19 cellular contexts compared by ENCODE assay signal in genomic region chr5:179355976-179356968, GRCh38. TPM values are rescaled to one million over a fixed set of nuclear protein-coding genes. Genes with fewer than 3 reads are reported as not detected.
A peak's percentile ranks its signal among the peaks of the same experiment; 100 is the strongest.
DNase-seq lines count a peak whose midpoint lies in the region; ATAC-seq and TF ChIP-seq lines count a peak whose summit lies in the region.
"Had no signal": no experiment of that assay in that cellular context is flagged by ENCODE, and none has a peak within 500 bp of the region (broad histone marks: within the 10 kb centered on the region; RNA-seq: fewer than 3 reads in every experiment).

No MANE protein-coding gene starts in this region.

- no peak for TF ChIP-seq POLR2A in vagina (IDR thresholded peaks at IDR 0.05)

- no peaks in the 10 kb centered on the region for H3K9me3 ChIP-seq in vagina
- H3K9me3 ChIP-seq: MG63, right lobe of liver had no signal

- peak overlapping the region; percentile 87 for H3K27ac ChIP-seq in vagina
- H3K27ac ChIP-seq: PC-9, right lobe of liver had no signal

- peak; percentile 80 for DNase-seq in SIG-M5 treated with dmso at 0.1 percent for 504 hours (lab: John Stamatoyannopoulos, UW; ENCODE audit: unreplicated experiment)
- no peak for DNase-seq in SIG-M5 (lab: John Stamatoyannopoulos, UW)
- DNase-seq in fibroblast of mammary gland (ENCODE audit: low read depth): peak; percentile 85
- DNase-seq in middle frontal gyrus (ENCODE audit: extremely low spot score, low spot score): peak; percentile 8
- no peak for DNase-seq in vagina (ENCODE audit: extremely low spot score in 2 of 2)
- no peak for DNase-seq in activated CD4-positive, alpha-beta T cell treated with anti-CD3 and anti-CD28 coated beads, Interleukin-2, amount 10 ng/mL, durations not matched to agents 24 days and 14 days
- DNase-seq: 8988T; activated T-cell treated with anti-CD3 and anti-CD28 coated beads, Interleukin-2, amount 50 U/mL, for 4 hours; amniotic stem cell; kidney; MG63; NCI-H345; PC-9; right lobe of liver; T-helper 1 cell had no signal

- peaks cover 13% of the 10 kb centered on the region for H3K4me1 ChIP-seq in vagina
- H3K4me1 ChIP-seq: right lobe of liver had no signal

- H3K4me1 Mint-ChIP-seq in activated CD4-positive, alpha-beta T cell treated with anti-CD3 and anti-CD28 coated beads, Interleukin-2, amount 10 ng/mL, durations not matched to agents 24 days and 14 days: no peaks in the 10 kb centered on the region

- H3K27ac Mint-ChIP-seq in activated CD4-positive, alpha-beta T cell treated with anti-CD3 and anti-CD28 coated beads, Interleukin-2, amount 10 ng/mL, durations not matched to agents 24 days and 14 days: no peak overlapping the region
- H3K27ac Mint-ChIP-seq: natural killer cell treated with Interleukin-12 subunit alpha and Interleukin-12 subunit beta and Interleukin-15 and Interleukin-18, amount 100 ng/mL, for 72 hours had no signal

- ATAC-seq in GM19035 (IDR thresholded peaks at IDR 0.05; ENCODE audit: unreplicated experiment) (no peak), HG03460 (IDR thresholded peaks at IDR 0.05; ENCODE audit: unreplicated experiment) (no peak)
- ATAC-seq: activated T-cell treated with anti-CD3 and anti-CD28 coated beads, Interleukin-2, amount 50 U/mL, for 4 hours; natural killer cell treated with Interleukin-12 subunit alpha and Interleukin-12 subunit beta and Interleukin-15 and Interleukin-18, amount 100 ng/mL, for 72 hours had no signal

- H3K9me3 Mint-ChIP-seq in activated CD4-positive, alpha-beta T cell treated with anti-CD3 and anti-CD28 coated beads, Interleukin-2, amount 10 ng/mL, durations not matched to agents 24 days and 14 days: no peaks in the 10 kb centered on the region
- H3K9me3 Mint-ChIP-seq: activated T-cell treated with anti-CD3 and anti-CD28 coated beads, Interleukin-2, amount 50 U/mL, for 4 hours; natural killer cell treated with Interleukin-12 subunit alpha and Interleukin-12 subunit beta and Interleukin-15 and Interleukin-18, amount 100 ng/mL, for 72 hours had no signal

- no peaks in the 10 kb centered on the region for H3K27me3 Mint-ChIP-seq in activated CD4-positive, alpha-beta T cell treated with anti-CD3 and anti-CD28 coated beads, Interleukin-2, amount 10 ng/mL, durations not matched to agents 24 days and 14 days

- intact Hi-C loops in vagina (cut with DNase I): no loop called here
- intact Hi-C loops in activated CD4-positive, alpha-beta T cell treated with anti-CD3 and anti-CD28 coated beads, Interleukin-2, amount 10 ng/mL, durations not matched to agents 24 days and 14 days (cut with micrococcal nuclease): no loop called here

- no peak overlapping the region for H3K4me3 ChIP-seq in fibroblast of mammary gland (ENCODE audit: control insufficient read depth, low read depth, low read length)
- H3K4me3 ChIP-seq in vagina: no peak overlapping the region
- H3K4me3 ChIP-seq: MG63, PC-9, right lobe of liver had no signal

- H3K4me3 Mint-ChIP-seq in activated CD4-positive, alpha-beta T cell treated with anti-CD3 and anti-CD28 coated beads, Interleukin-2, amount 10 ng/mL, durations not matched to agents 24 days and 14 days: no peak overlapping the region
- H3K4me3 Mint-ChIP-seq: activated T-cell treated with anti-CD3 and anti-CD28 coated beads, Interleukin-2, amount 50 U/mL, for 4 hours; natural killer cell treated with Interleukin-12 subunit alpha and Interleukin-12 subunit beta and Interleukin-15 and Interleukin-18, amount 100 ng/mL, for 72 hours had no signal

- no peaks in the 10 kb centered on the region for H3K27me3 ChIP-seq in vagina
- H3K27me3 ChIP-seq: MG63, right lobe of liver had no signal

- TF ChIP-seq CTCF in fibroblast of mammary gland (conservative IDR thresholded peaks at IDR 0.05; ENCODE audit: control insufficient read depth, insufficient read depth, low read depth, low read length) (no peak), vagina (IDR thresholded peaks at IDR 0.05) (no peak)

- H3K36me3 Mint-ChIP-seq in activated CD4-positive, alpha-beta T cell treated with anti-CD3 and anti-CD28 coated beads, Interleukin-2, amount 10 ng/mL, durations not matched to agents 24 days and 14 days (ENCODE audit: low read depth): no peaks in the 10 kb centered on the region
- H3K36me3 Mint-ChIP-seq: natural killer cell treated with Interleukin-12 subunit alpha and Interleukin-12 subunit beta and Interleukin-15 and Interleukin-18, amount 100 ng/mL, for 72 hours had no signal

- no peaks in the 10 kb centered on the region for H3K36me3 ChIP-seq in vagina
- H3K36me3 ChIP-seq: MG63, right lobe of liver had no signal

RNA-seq across cellular contexts. Expression of gene ADAMTS2, which starts 11.0 kb away (rescaled TPM):
- total RNA-seq in vagina: 17.4 TPM
- not detected in 2 replicates for total RNA-seq in activated CD4-positive, alpha-beta T cell treated with anti-CD3 and anti-CD28 coated beads, Interleukin-2, amount 10 ng/mL, durations not matched to agents 24 days and 14 days
- total RNA-seq: G401; natural killer cell treated with Interleukin-12 subunit alpha and Interleukin-12 subunit beta and Interleukin-15 and Interleukin-18, amount 100 ng/mL, for 72 hours; PC-9 had no signal

Comparison
In these comparisons a context has a peak if more than half of its experiments do, and no peak if none do; other contexts are left out.
1. DNase-seq: peak in SIG-M5 treated with dmso at 0.1 percent for 504 hours (single experiment), fibroblast of mammary gland (single experiment) and middle frontal gyrus (single experiment); none in SIG-M5 (single experiment), vagina (0 of 2) and activated CD4-positive, alpha-beta T cell treated with anti-CD3 and anti-CD28 coated beads, Interleukin-2, amount 10 ng/mL, durations not matched to agents 24 days and 14 days (single experiment).
2. RNA of gene ADAMTS2, which starts 11.0 kb away (total RNA-seq): 17.4 TPM in vagina (single experiment); not detected in activated CD4-positive, alpha-beta T cell treated with anti-CD3 and anti-CD28 coated beads, Interleukin-2, amount 10 ng/mL, durations not matched to agents 24 days and 14 days; every median in the first group is over 10 times any median in the second.